ENCODE assay signal across 12 cellular contexts in genomic region chr3:166283856-166284255, GRCh38.
DNase-seq lines count a peak whose midpoint lies in the region; ATAC-seq lines count a peak whose summit lies in the region.
"Had no signal": no experiment of that assay in that cellular context is flagged by ENCODE, and none has a peak within 500 bp of the region (broad histone marks: within the 10 kb centered on the region; RNA-seq: fewer than 3 reads in every experiment).

No MANE protein-coding gene starts in this region.

- H3K4me3 ChIP-seq in skeletal muscle cell (ENCODE audit: low read depth, low read length), result no peak overlapping the region

- no peak overlapping the region for H3K27ac Mint-ChIP-seq in activated T-helper 17 cell treated with anti-CD3 and anti-CD28 coated beads, Interleukin-2, amount 50 U/mL, for 72 hours
- H3K27ac Mint-ChIP-seq: immature natural killer cell had no signal

- peaks cover 4% of the 10 kb centered on the region for H3K9me3 Mint-ChIP-seq in activated T-helper 17 cell treated with anti-CD3 and anti-CD28 coated beads, Interleukin-2, amount 50 U/mL, for 72 hours

- DNase-seq in HCEC 1CT (peak; percentile 82), UCSD-AML1 (lab: John Stamatoyannopoulos, UW; ENCODE audit: unreplicated experiment) (peak; percentile 22), fibroblast of peridontal ligament (ENCODE audit: extremely low read depth) (peak; percentile 63), skeletal muscle cell (ENCODE audit: low read depth) (peak; percentile 34), COR-L47 (lab: John Stamatoyannopoulos, UW) (no peak), activated gamma-delta T cell (lab: John Stamatoyannopoulos, UW) (no peak)
- DNase-seq: activated T-cell treated with anti-CD3 and anti-CD28 coated beads, Interleukin-2, amount 50 U/mL, for 48 hours; GOT3; immature natural killer cell; NK-92 treated with Interleukin-12 subunit alpha and Interleukin-12 subunit beta, amount 100 ng/mL, for 24 hours had no signal

- no peak for ATAC-seq in GM18858 (IDR thresholded peaks at IDR 0.05; ENCODE audit: unreplicated experiment)
- no peak for ATAC-seq in activated T-helper 17 cell treated with anti-CD3 and anti-CD28 coated beads, Interleukin-2, amount 50 U/mL, for 72 hours (replicated peaks)

- no peaks in the 10 kb centered on the region for H3K36me3 Mint-ChIP-seq in activated T-helper 17 cell treated with anti-CD3 and anti-CD28 coated beads, Interleukin-2, amount 50 U/mL, for 72 hours (ENCODE audit: low read depth)
- H3K36me3 Mint-ChIP-seq: immature natural killer cell had no signal

- H3K4me1 Mint-ChIP-seq in activated T-helper 17 cell treated with anti-CD3 and anti-CD28 coated beads, Interleukin-2, amount 50 U/mL, for 72 hours, result no peaks in the 10 kb centered on the region
- H3K4me1 Mint-ChIP-seq: immature natural killer cell had no signal

- H3K4me3 Mint-ChIP-seq in activated T-helper 17 cell treated with anti-CD3 and anti-CD28 coated beads, Interleukin-2, amount 50 U/mL, for 72 hours, result no peak overlapping the region
- H3K4me3 Mint-ChIP-seq: immature natural killer cell had no signal

- H3K27me3 Mint-ChIP-seq in activated T-helper 17 cell treated with anti-CD3 and anti-CD28 coated beads, Interleukin-2, amount 50 U/mL, for 72 hours, result no peaks in the 10 kb centered on the region

Comparison
In these comparisons a context has a peak if more than half of its experiments do, and no peak if none do; other contexts are left out.
1. DNase-seq: peak in HCEC 1CT (single experiment), UCSD-AML1 (single experiment), fibroblast of peridontal ligament (single experiment) and skeletal muscle cell (single experiment); none in COR-L47 (single experiment) and activated gamma-delta T cell (single experiment).